25 cellular contexts compared by ENCODE assay signal in the genomic region with DNA sequence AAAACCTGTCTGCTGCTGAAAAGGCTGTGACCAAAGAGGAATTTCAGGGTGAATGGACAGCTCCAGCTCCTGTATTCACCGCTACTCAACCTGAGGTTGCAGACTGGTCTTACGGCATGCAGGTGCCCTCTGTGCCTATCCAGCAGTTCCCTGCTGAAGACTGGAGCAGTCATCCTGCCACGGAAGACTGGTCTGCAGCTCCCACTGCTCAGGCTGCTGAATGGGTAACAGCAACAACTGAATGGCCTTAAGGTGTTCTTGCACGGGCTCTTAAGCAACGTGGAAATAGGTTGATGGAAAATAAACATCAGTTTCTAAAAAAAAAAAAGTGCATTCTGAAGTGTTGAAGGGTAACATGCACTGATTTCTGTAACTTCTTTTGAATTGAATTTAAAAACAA. TPM values are rescaled to one million over a fixed set of nuclear protein-coding genes. Genes with fewer than 3 reads are reported as not detected.
DNase-seq lines count a peak whose midpoint lies in the region; FAIRE-seq and TF ChIP-seq lines count a peak whose summit lies in the region.
"Had no signal": no experiment of that assay in that cellular context is flagged by ENCODE, and none has a peak within 500 bp of the region (broad histone marks: within the 10 kb centered on the region; RNA-seq: fewer than 3 reads in every experiment).

No MANE protein-coding gene starts in this region.

- H3K4me3 Mint-ChIP-seq in endodermal cell (no peak overlapping the region), HFFc6 (no peak overlapping the region)
- H3K4me3 Mint-ChIP-seq: CD14-positive monocyte; CD4-positive, alpha-beta T cell had no signal

- no peak overlapping the region for H2AFZ ChIP-seq in neuronal stem cell (ENCODE audit: low read length)

- H3K4me1 Mint-ChIP-seq in endodermal cell (no peaks in the 10 kb centered on the region), HFFc6 (ENCODE audit: low read depth) (peaks cover 10% of the 10 kb centered on the region)

- intact Hi-C loops in transverse colon (cut with DNase I; ENCODE audit: low total_unique reads) = no loop called here

- no peak overlapping the region for H3K23ac ChIP-seq in neuronal stem cell (ENCODE audit: low read depth, low read length, poor library complexity)

- H2BK120ac ChIP-seq in neuronal stem cell (ENCODE audit: low read depth, low read length) = no peak overlapping the region

- DNase-seq in HTR-8/SVneo (ENCODE audit: insufficient read length, low spot score) (no peak), kidney tubule cell (ENCODE audit: low spot score) (peak; percentile 46), neuronal stem cell (ENCODE audit: low spot score) (no peak), transverse colon (no peak), HCEC 1CT (no peak), T-helper 1 cell (no peak), endodermal cell (no peak), HFFc6 (no peak)
- DNase-seq: 8988T; ACHN; AML-193; BE2C; Caco-2; CD4-positive, alpha-beta T cell; DMS153; DND-41; GDM1; GOT3 had no signal

- H3K18ac ChIP-seq in neuronal stem cell (ENCODE audit: low read length) = no peak overlapping the region

- H3K36me3 ChIP-seq in neuronal stem cell (replicated peaks in 1 of 2; ENCODE audit: control insufficient read depth in 2 of 2, insufficient read depth in 2 of 2, low read length in 2 of 2) (no peaks in the 10 kb centered on the region), transverse colon (no peaks in the 10 kb centered on the region), endodermal cell (ENCODE audit: control insufficient read depth, insufficient read depth, low read length) (no peaks in the 10 kb centered on the region)
- H3K36me3 ChIP-seq: BE2C; BLaER1 treated with 17β-estradiol and CSF1 and Interleukin-3, amounts not matched to agents 10 nM and 100 nM; HAP-1 had no signal

- H3K4me1 ChIP-seq in neuronal stem cell (ENCODE audit: control insufficient read depth in 2 of 2, insufficient read depth in 1 of 2, low read depth in 1 of 2, low read length in 2 of 2) (no peaks in the 10 kb centered on the region), transverse colon (peaks cover 0 to 51% (median 19%) of the 10 kb centered on the region in 4 donors), endodermal cell (ENCODE audit: control insufficient read depth, insufficient read depth, low read length) (no peaks in the 10 kb centered on the region)
- H3K4me1 ChIP-seq: BE2C, Caco-2, HAP-1 had no signal

- H3K27me3 ChIP-seq in neuronal stem cell (ENCODE audit: control insufficient read depth in 3 of 3, insufficient read depth in 3 of 3, low read depth in 1 of 3, low read length in 3 of 3) = no peaks in the 10 kb centered on the region
- no peaks in the 10 kb centered on the region for H3K27me3 ChIP-seq in transverse colon
- H3K27me3 ChIP-seq in endodermal cell (ENCODE audit: control insufficient read depth, insufficient read depth, low read length, poor library complexity, severe bottlenecking) = no peaks in the 10 kb centered on the region
- H3K27me3 ChIP-seq: BE2C; BLaER1 treated with 17β-estradiol and CSF1 and Interleukin-3, amounts not matched to agents 10 nM and 100 nM had no signal

- TF ChIP-seq POLR2A in transverse colon (IDR thresholded peaks at IDR 0.05) = no peak

- H3K4me2 ChIP-seq in neuronal stem cell (ENCODE audit: insufficient read depth, low read length, poor library complexity, severe bottlenecking) = no peak overlapping the region
- H3K4me2 ChIP-seq: A549; BLaER1 treated with 17β-estradiol and CSF1 and Interleukin-3, amounts not matched to agents 10 nM and 100 nM had no signal

- no peak overlapping the region for H2BK5ac ChIP-seq in neuronal stem cell (ENCODE audit: low read length)

- no peaks in the 10 kb centered on the region for H3K36me3 Mint-ChIP-seq in endodermal cell (ENCODE audit: low read depth)
- H3K36me3 Mint-ChIP-seq in HFFc6 (ENCODE audit: low read depth) = no peaks in the 10 kb centered on the region
- H3K36me3 Mint-ChIP-seq: CD14-positive monocyte had no signal

- no peak overlapping the region for H4K91ac ChIP-seq in neuronal stem cell (ENCODE audit: low read depth, low read length, poor library complexity)

- H3K27ac ChIP-seq in neuronal stem cell (replicated peaks; ENCODE audit: low read length) = no peak overlapping the region
- H3K27ac ChIP-seq in transverse colon = peak overlapping the region; percentile 42 to 86 (median 68)
- no peak overlapping the region for H3K27ac ChIP-seq in endodermal cell (ENCODE audit: low read depth, low read length)
- H3K27ac ChIP-seq: A549; BLaER1 treated with 17β-estradiol and CSF1 and Interleukin-3, amounts not matched to agents 10 nM and 100 nM had no signal

- H3K27me3 Mint-ChIP-seq in endodermal cell (ENCODE audit: insufficient read depth) = no peaks in the 10 kb centered on the region
- no peaks in the 10 kb centered on the region; the same call in 1 of the 2 replicates for H3K27me3 Mint-ChIP-seq in HFFc6 (ENCODE audit: insufficient read depth)
- H3K27me3 Mint-ChIP-seq: CD4-positive, alpha-beta T cell had no signal

- H2BK15ac ChIP-seq in neuronal stem cell (ENCODE audit: low read length) = no peak overlapping the region

- H3K9me3 Mint-ChIP-seq in endodermal cell (no peaks in the 10 kb centered on the region), HFFc6 (no peaks in the 10 kb centered on the region)
- H3K9me3 Mint-ChIP-seq: CD4-positive, alpha-beta T cell had no signal

- TF ChIP-seq CTCF in transverse colon (IDR thresholded peaks at IDR 0.05) (no peak), endodermal cell (conservative IDR thresholded peaks at IDR 0.05) (no peak), HFFc6 (IDR thresholded peaks at IDR 0.05) (no peak)

- TF ChIP-seq EP300 in transverse colon (IDR thresholded peaks at IDR 0.05; ENCODE audit: low read depth) = no peak

- no peaks in the 10 kb centered on the region for H3K79me1 ChIP-seq in neuronal stem cell (ENCODE audit: low read depth, low read length)

- peak; percentile 44 for FAIRE-seq in HTR-8/SVneo (lab: Jason Lieb, UNC)
- FAIRE-seq: A549, GM12878, GM18507, H54 had no signal

- no peak overlapping the region for H2BK12ac ChIP-seq in neuronal stem cell (ENCODE audit: low read length)

- in situ Hi-C loops in transverse colon (cut with MboI; ENCODE audit: low pct_ligation_motif_present in 1 of 4, low pct_unique_long_range_greater_than_20kb in 1 of 4, low sequenced_read_pairs in 3 of 4) = no loop called here

- H3K4ac ChIP-seq in neuronal stem cell (ENCODE audit: low read length) = no peak overlapping the region

- H3K27ac Mint-ChIP-seq in endodermal cell (no peak overlapping the region), HFFc6 (no peak overlapping the region)
- H3K27ac Mint-ChIP-seq: CD14-positive monocyte; CD4-positive, alpha-beta T cell had no signal

- no peak overlapping the region for H4K8ac ChIP-seq in neuronal stem cell (ENCODE audit: low read depth, low read length)

- WGBS in neuronal stem cell (ENCODE audit: extremely low coverage in 2 of 2, insufficient read length in 2 of 2, insufficient replicate concordance in 1 of 2), 2 donors = no CpG with 5 or more reads among the region's 5 CpGs
- WGBS in transverse colon (ENCODE audit: low coverage in 1 of 2), 2 donors = 52 to 53% methylated on average over 3 to 5 of the region's 5 CpGs
- 91 to 100% methylated on average over 5 of the region's 5 CpGs for WGBS in endodermal cell (ENCODE audit: insufficient coverage in 1 of 2, insufficient read length in 1 of 2), 2 experiments

- H3K9ac ChIP-seq in neuronal stem cell (ENCODE audit: low read depth, low read length, poor library complexity) (peak overlapping the region; percentile 70), endodermal cell (ENCODE audit: extremely low read depth, low read length, poor library complexity, severe bottlenecking) (no peak overlapping the region)
- H3K9ac ChIP-seq: BLaER1 treated with 17β-estradiol and CSF1 and Interleukin-3, amounts not matched to agents 10 nM and 100 nM had no signal

- H3K9me3 ChIP-seq in neuronal stem cell (replicated peaks in 1 of 2; ENCODE audit: control insufficient read depth in 2 of 2, insufficient read depth in 1 of 2, low read depth in 1 of 2, low read length in 2 of 2) (no peaks in the 10 kb centered on the region), transverse colon (no peaks in the 10 kb centered on the region), endodermal cell (ENCODE audit: control insufficient read depth, low read length) (no peaks in the 10 kb centered on the region)
- H3K9me3 ChIP-seq: A549; BE2C; BLaER1 treated with 17β-estradiol and CSF1 and Interleukin-3, amounts not matched to agents 10 nM and 100 nM; Caco-2; HAP-1 had no signal

- no peak overlapping the region for H3K14ac ChIP-seq in neuronal stem cell (ENCODE audit: low read length)

- H2AK5ac ChIP-seq in neuronal stem cell (ENCODE audit: low read depth, low read length) = no peak overlapping the region

- no peak overlapping the region for H3K4me3 ChIP-seq in neuronal stem cell (ENCODE audit: low read length in 2 of 2)
- no peak overlapping the region for H3K4me3 ChIP-seq in transverse colon
- no peak overlapping the region for H3K4me3 ChIP-seq in endodermal cell (ENCODE audit: low read length)
- H3K4me3 ChIP-seq: A549; BLaER1 treated with 17β-estradiol and CSF1 and Interleukin-3, amounts not matched to agents 10 nM and 100 nM; GM12878; HAP-1 had no signal

RNA-seq across cellular contexts. Expression of a gene that starts 8.9 kb away (rescaled TPM):
- 260 TPM for polyA plus RNA-seq in neuronal stem cell (2013, experiment 1 of 2)
- 262 TPM for polyA plus RNA-seq in neuronal stem cell (2013, experiment 2 of 2)
- total RNA-seq in transverse colon (100 to 1,000 TPM; 102 to 196 (median 164) TPM), endodermal cell (100 to 1,000 TPM; 236 to 238 TPM)
- polyA plus RNA-seq in endodermal cell (2013, experiment 1 of 2) = 221 TPM
- 214 TPM for polyA plus RNA-seq in endodermal cell (2013, experiment 2 of 2)
- total RNA-seq in HFFc6 (2021; fragmentation: NEBNext Ultra II Directional; extraction: Animal tissue kit (Norgen Biotek cat#: 25700)) = 100 to 1,000 TPM; 311 to 400 (median 359) TPM

RNA-seq across cellular contexts. Expression of a gene that starts 16.7 kb away (rescaled TPM):
- polyA plus RNA-seq in neuronal stem cell (2013, experiment 1 of 2) = 17.8 TPM
- 15.1 TPM for polyA plus RNA-seq in neuronal stem cell (2013, experiment 2 of 2)
- total RNA-seq in transverse colon = 10 to 100 TPM; 13.4 to 50.7 (median 15.0) TPM
- total RNA-seq in endodermal cell = 10 to 100 TPM; 19.9 to 22.2 TPM
- 24.4 TPM for polyA plus RNA-seq in endodermal cell (2013, experiment 1 of 2)
- polyA plus RNA-seq in endodermal cell (2013, experiment 2 of 2) = 22.3 TPM
- 10 to 100 TPM; 13.6 to 24.8 (median 15.5) TPM for total RNA-seq in HFFc6 (2021; fragmentation: NEBNext Ultra II Directional; extraction: Animal tissue kit (Norgen Biotek cat#: 25700))

Comparison
In these comparisons a context has a peak if more than half of its experiments do, and no peak if none do; other contexts are left out.
1. H3K27ac ChIP-seq: peak in transverse colon (4 of 4); none in neuronal stem cell (single experiment) and endodermal cell (single experiment).